In the genomic region with DNA sequence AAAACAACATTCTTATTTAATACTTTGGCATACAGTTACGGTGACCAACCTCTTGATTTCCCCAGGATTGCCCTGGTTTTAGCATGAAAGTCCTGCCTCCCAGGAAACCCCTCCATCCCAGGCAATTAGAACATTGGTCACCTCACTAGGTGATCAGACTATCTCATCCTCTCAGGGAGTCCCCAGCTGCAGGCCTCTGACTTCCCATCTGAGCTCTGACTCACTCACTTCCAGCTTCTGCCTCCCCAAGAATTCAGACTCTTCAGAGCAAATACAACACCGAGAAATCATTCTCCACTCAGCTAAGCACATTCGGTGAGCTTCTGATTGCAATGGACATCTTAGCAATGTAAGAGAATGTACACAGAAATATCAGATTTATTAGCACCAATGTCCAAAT, we compare ENCODE assay signal across 15 cellular contexts.
DNase-seq lines count a peak whose midpoint lies in the region; ATAC-seq and TF ChIP-seq lines count a peak whose summit lies in the region.
"Had no signal": no experiment of that assay in that cellular context is flagged by ENCODE, and none has a peak within 500 bp of the region (broad histone marks: within the 10 kb centered on the region; RNA-seq: fewer than 3 reads in every experiment).

No MANE protein-coding gene starts in this region.

- H3K4me3 Mint-ChIP-seq in GM23338, result no peak overlapping the region

- peak overlapping the region; percentile 36 for H3K27ac ChIP-seq in RWPE2 (ENCODE audit: poor library complexity, severe bottlenecking)
- peak overlapping the region; percentile 93 for H3K27ac ChIP-seq in smooth muscle cell (ENCODE audit: low read depth)
- no peak overlapping the region for H3K27ac ChIP-seq in GM23338 (ENCODE audit: low read depth)
- H3K27ac ChIP-seq: lower lobe of right lung, RWPE1, sigmoid colon had no signal

- H3K4me3 ChIP-seq in RWPE2 (ENCODE audit: severe bottlenecking), result no peak overlapping the region
- H3K4me3 ChIP-seq in fibroblast of mammary gland (ENCODE audit: control insufficient read depth, low read depth, low read length), result no peak overlapping the region
- no peak overlapping the region for H3K4me3 ChIP-seq in smooth muscle cell
- H3K4me3 ChIP-seq in GM23338, result no peak overlapping the region
- H3K4me3 ChIP-seq: lower lobe of right lung, sigmoid colon had no signal

- ATAC-seq in RWPE2 (ENCODE audit: low read depth) (peak; percentile 75), GM23338 (no peak)
- ATAC-seq: lower lobe of right lung had no signal

- H4K20me1 ChIP-seq in smooth muscle cell (ENCODE audit: low read depth), result no peaks in the 10 kb centered on the region
- no peaks in the 10 kb centered on the region for H4K20me1 ChIP-seq in GM23338 (replicated peaks; ENCODE audit: insufficient read depth)

- no peaks in the 10 kb centered on the region for H3K9me3 Mint-ChIP-seq in GM23338

- H3K9me2 ChIP-seq in GM23338 (ENCODE audit: insufficient read depth), result no peaks in the 10 kb centered on the region

- 47% methylated on average over 3 of the region's 3 CpGs for WGBS in smooth muscle cell (ENCODE audit: low lambda C conversion rate)

- no peaks in the 10 kb centered on the region for H3K27me3 ChIP-seq in RWPE2 (ENCODE audit: insufficient read depth, poor library complexity, severe bottlenecking)
- no peaks in the 10 kb centered on the region for H3K27me3 ChIP-seq in smooth muscle cell (ENCODE audit: low read depth)
- no peaks in the 10 kb centered on the region for H3K27me3 ChIP-seq in GM23338 (ENCODE audit: insufficient read depth)
- H3K27me3 ChIP-seq: sigmoid colon had no signal

- peak; percentile 23 for DNase-seq in GM04503 (ENCODE audit: low read depth)
- DNase-seq in RWPE2 (ENCODE audit: low spot score), result no peak
- peak; percentile 69 for DNase-seq in fibroblast of mammary gland (ENCODE audit: low read depth)
- no peak for DNase-seq in smooth muscle cell (lab: John Stamatoyannopoulos, UW; ENCODE audit: unreplicated experiment)
- DNase-seq in DMS79 treated with DMSO at 0.1 percent for 48 hours (lab: John Stamatoyannopoulos, UW), result no peak
- no peak for DNase-seq in GM23338 (ENCODE audit: low spot score)
- no peak for DNase-seq in activated effector memory CD4-positive, alpha-beta T cell treated with Interleukin-2 at 50 U/mL for 16 hours
- DNase-seq: activated gamma-delta T cell treated with Interleukin-2 at 50 U/mL for 16 hours, caudate nucleus, Karpas-422, lower lobe of right lung, NCI-H187 treated with DMSO at 0.1 percent for 48 hours, sigmoid colon, T-helper 9 cell had no signal

- peak overlapping the region; percentile 76 for H3K9ac ChIP-seq in smooth muscle cell (ENCODE audit: low read depth)

- H3K9me3 ChIP-seq in RWPE2 (ENCODE audit: severe bottlenecking) (no peaks in the 10 kb centered on the region), smooth muscle cell (replicated peaks; ENCODE audit: low read depth) (no peaks in the 10 kb centered on the region)
- H3K9me3 ChIP-seq: lower lobe of right lung, sigmoid colon had no signal

- H3K79me2 ChIP-seq in smooth muscle cell (ENCODE audit: low read depth) (no peaks in the 10 kb centered on the region), GM23338 (replicated peaks; ENCODE audit: insufficient read depth) (no peaks in the 10 kb centered on the region)

- no peak for TF ChIP-seq CTCF in RWPE2 (IDR thresholded peaks at IDR 0.05; ENCODE audit: poor library complexity, severe bottlenecking)
- no peak for TF ChIP-seq CTCF in fibroblast of mammary gland (conservative IDR thresholded peaks at IDR 0.05; ENCODE audit: control insufficient read depth, insufficient read depth, low read depth, low read length)
- no peak for TF ChIP-seq CTCF in smooth muscle cell (IDR thresholded peaks at IDR 0.05; ENCODE audit: borderline replicate concordance, insufficient read depth, poor library complexity, severe bottlenecking)
- TF ChIP-seq CTCF in GM23338 (conservative IDR thresholded peaks at IDR 0.05; ENCODE audit: low read depth in 2 of 2), result no peak

- H3K4me1 ChIP-seq in RWPE2 (ENCODE audit: insufficient read depth, poor library complexity, severe bottlenecking) (peaks cover 12% of the 10 kb centered on the region), smooth muscle cell (ENCODE audit: low read depth) (peaks cover 7% of the 10 kb centered on the region), GM23338 (ENCODE audit: insufficient read depth) (no peaks in the 10 kb centered on the region)

- H3F3A ChIP-seq in smooth muscle cell (ENCODE audit: low read depth) (no peaks in the 10 kb centered on the region), GM23338 (replicated peaks; ENCODE audit: low read depth) (no peaks in the 10 kb centered on the region)

- H2AFZ ChIP-seq in smooth muscle cell (ENCODE audit: low read depth), result no peak overlapping the region
- no peak overlapping the region for H2AFZ ChIP-seq in GM23338

- peaks cover 5% of the 10 kb centered on the region for H3K27me3 Mint-ChIP-seq in GM23338 (ENCODE audit: insufficient read depth, low read depth, poor library complexity)

- H3K36me3 Mint-ChIP-seq in GM23338 (ENCODE audit: low read depth), result no peaks in the 10 kb centered on the region

- peak overlapping the region; percentile 48 for H3K4me2 ChIP-seq in smooth muscle cell
- no peak overlapping the region for H3K4me2 ChIP-seq in GM23338

- H3K36me3 ChIP-seq in RWPE2 (ENCODE audit: low read depth), result no peaks in the 10 kb centered on the region
- no peaks in the 10 kb centered on the region for H3K36me3 ChIP-seq in smooth muscle cell (ENCODE audit: low read depth)
- no peaks in the 10 kb centered on the region for H3K36me3 ChIP-seq in GM23338 (ENCODE audit: insufficient read depth)
- H3K36me3 ChIP-seq: lower lobe of right lung, sigmoid colon had no signal

- no peak overlapping the region for H3K27ac Mint-ChIP-seq in GM23338

- H3K4me1 Mint-ChIP-seq in GM23338, result no peaks in the 10 kb centered on the region; the same call in 2 of the 3 replicates

TF ChIP-seq in GM23338, 12 proteins besides CTCF, POLR2A, EP300 and RAD21:
- no peak for TF ChIP-seq ETS1 (IDR thresholded peaks at IDR 0.05)
- no peak for TF ChIP-seq CREB1 (CRISPR knock-in tag; IDR thresholded peaks at IDR 0.05; ENCODE audit: low read depth)
- no peak for TF ChIP-seq NANOG (IDR thresholded peaks at IDR 0.05; ENCODE audit: borderline replicate concordance)

Comparison
In these comparisons a context has a peak if more than half of its experiments do, and no peak if none do; other contexts are left out.
1. DNase-seq: peak in GM04503 (single experiment) and fibroblast of mammary gland (single experiment); none in RWPE2 (single experiment), smooth muscle cell (single experiment), DMS79 treated with DMSO at 0.1 percent for 48 hours (single experiment), GM23338 (single experiment) and activated effector memory CD4-positive, alpha-beta T cell treated with Interleukin-2 at 50 U/mL for 16 hours (single experiment).